In genomic region chr7:31036941-31037340, GRCh38 we compare ENCODE assay signal across 35 cellular contexts. TPM values are rescaled to one million over a fixed set of nuclear protein-coding genes. Genes with fewer than 3 reads are reported as not detected.
"Had no signal": no experiment of that assay in that cellular context is flagged by ENCODE, and none has a peak within 500 bp of the region (broad histone marks: within the 10 kb centered on the region; RNA-seq: fewer than 3 reads in every experiment).

No MANE protein-coding gene starts in this region.

- H3K4me3 Mint-ChIP-seq: activated CD4-positive, alpha-beta memory T cell treated with anti-CD3 and anti-CD28 coated beads for 36 hours; activated CD4-positive, alpha-beta T cell treated with anti-CD3 and anti-CD28 coated beads for 36 hours; activated CD4-positive, alpha-beta T cell treated with anti-CD3 and anti-CD28 coated beads, Interleukin-2, amount 10 ng/mL, durations not matched to agents 24 days and 14 days; activated CD8-positive, alpha-beta memory T cell treated with anti-CD3 and anti-CD28 coated beads, Interleukin-2, amount 10 ng/mL, durations not matched to agents 7 days and 5 days; activated CD8-positive, alpha-beta T cell treated with anti-CD3 and anti-CD28 coated beads, Interleukin-2, amount 10 ng/mL, durations not matched to agents 7 days and 5 days; activated naive CD8-positive, alpha-beta T cell; activated T-cell treated with anti-CD3 and anti-CD28 coated beads, Interleukin-2, amount 50 U/mL, for 24 hours; activated T-cell treated with anti-CD3 and anti-CD28 coated beads, Interleukin-2, amount 50 U/mL, for 72 hours; T-helper 17 cell had no signal

- DNase-seq: activated CD4-positive, alpha-beta memory T cell treated with anti-CD3 and anti-CD28 coated beads for 36 hours; activated CD4-positive, alpha-beta T cell treated with anti-CD3 and anti-CD28 coated beads for 36 hours; activated CD4-positive, alpha-beta T cell treated with anti-CD3 and anti-CD28 coated beads, Interleukin-2, amount 10 ng/mL, durations not matched to agents 24 days and 14 days; activated CD4-positive, CD25-positive, alpha-beta regulatory T cell; activated CD4-positive, CD25-positive, alpha-beta regulatory T cell treated with anti-CD3 and anti-CD28 coated beads, Interleukin-2, amount 50 U/mL, for 72 hours; activated CD8-positive, alpha-beta memory T cell treated with anti-CD3 and anti-CD28 coated beads, Interleukin-2, amount 10 ng/mL, durations not matched to agents 7 days and 5 days; activated CD8-positive, alpha-beta memory T cell treated with anti-CD3 and anti-CD28 coated beads, Interleukin-2, amount 50 U/mL, for 48 hours; activated CD8-positive, alpha-beta T cell treated with anti-CD3 and anti-CD28 coated beads, Interleukin-2, amount 10 ng/mL, durations not matched to agents 7 days and 5 days; activated effector memory CD4-positive, alpha-beta T cell treated with Interleukin-2 at 50 U/mL for 16 hours; activated gamma-delta T cell treated with Interleukin-2 at 50 U/mL for 16 hours; activated naive CD4-positive, alpha-beta T cell treated with anti-CD3 and anti-CD28 coated beads, Interleukin-2, amount 50 U/mL, for 16 hours; activated naive CD4-positive, alpha-beta T cell treated with Interleukin-2 at 50 U/mL for 16 hours; activated T-cell treated with anti-CD3 and anti-CD28 coated beads for 4 hours; activated T-cell treated with anti-CD3 and anti-CD28 coated beads, Interleukin-2, amount 50 U/mL, for 24 hours; activated T-cell treated with anti-CD3 and anti-CD28 coated beads, Interleukin-2, amount 50 U/mL, for 72 hours; amniotic stem cell; brain microvascular endothelial cell; colonic mucosa; effector CD8-positive, alpha-beta T cell; esophagus squamous epithelium; foreskin melanocyte; heart right ventricle; T-helper 1 cell; T-helper 17 cell had no signal

- H3K4me3 ChIP-seq: colonic mucosa, esophagus squamous epithelium, gastroesophageal sphincter, heart right ventricle had no signal

- H3K36me3 Mint-ChIP-seq: activated CD4-positive, alpha-beta memory T cell treated with anti-CD3 and anti-CD28 coated beads for 36 hours; activated CD8-positive, alpha-beta memory T cell treated with anti-CD3 and anti-CD28 coated beads, Interleukin-2, amount 10 ng/mL, durations not matched to agents 7 days and 5 days; activated naive CD8-positive, alpha-beta T cell had no signal

- H3K36me3 ChIP-seq: brain microvascular endothelial cell, colonic mucosa, esophagus squamous epithelium, gastroesophageal sphincter, heart right ventricle had no signal

- H3K4me1 ChIP-seq: colonic mucosa, esophagus squamous epithelium, gastroesophageal sphincter, heart right ventricle had no signal

- H3K27me3 ChIP-seq: brain microvascular endothelial cell, colonic mucosa had no signal

- H3K4me1 Mint-ChIP-seq: activated CD4-positive, alpha-beta T cell treated with anti-CD3 and anti-CD28 coated beads for 36 hours; activated CD4-positive, alpha-beta T cell treated with anti-CD3 and anti-CD28 coated beads, Interleukin-2, amount 10 ng/mL, durations not matched to agents 24 days and 14 days; activated CD8-positive, alpha-beta memory T cell treated with anti-CD3 and anti-CD28 coated beads, Interleukin-2, amount 10 ng/mL, durations not matched to agents 7 days and 5 days; T-helper 17 cell had no signal

- H3K27ac ChIP-seq: brain microvascular endothelial cell, colonic mucosa, epithelial cell of prostate, esophagus squamous epithelium, gastroesophageal sphincter, heart right ventricle had no signal

- H3K9me3 Mint-ChIP-seq: activated CD4-positive, alpha-beta memory T cell treated with anti-CD3 and anti-CD28 coated beads for 36 hours; activated CD4-positive, alpha-beta T cell treated with anti-CD3 and anti-CD28 coated beads, Interleukin-2, amount 10 ng/mL, durations not matched to agents 24 days and 14 days; activated T-cell treated with anti-CD3 and anti-CD28 coated beads, Interleukin-2, amount 50 U/mL, for 24 hours had no signal

- H3K9me3 ChIP-seq: colonic mucosa, esophagus squamous epithelium, gastroesophageal sphincter, heart right ventricle had no signal

- FAIRE-seq: astrocyte, endometrium, endothelial cell of umbilical vein had no signal

- H3K27ac Mint-ChIP-seq: activated CD4-positive, alpha-beta memory T cell treated with anti-CD3 and anti-CD28 coated beads for 36 hours; activated CD4-positive, alpha-beta T cell treated with anti-CD3 and anti-CD28 coated beads for 36 hours; activated CD4-positive, alpha-beta T cell treated with anti-CD3 and anti-CD28 coated beads, Interleukin-2, amount 10 ng/mL, durations not matched to agents 24 days and 14 days; activated CD8-positive, alpha-beta memory T cell treated with anti-CD3 and anti-CD28 coated beads, Interleukin-2, amount 10 ng/mL, durations not matched to agents 7 days and 5 days; activated CD8-positive, alpha-beta T cell treated with anti-CD3 and anti-CD28 coated beads, Interleukin-2, amount 10 ng/mL, durations not matched to agents 7 days and 5 days; activated naive CD8-positive, alpha-beta T cell; activated T-cell treated with anti-CD3 and anti-CD28 coated beads, Interleukin-2, amount 50 U/mL, for 24 hours; activated T-cell treated with anti-CD3 and anti-CD28 coated beads, Interleukin-2, amount 50 U/mL, for 72 hours; T-helper 17 cell had no signal

RNA-seq across cellular contexts. Expression of gene ADCYAP1R1, which starts 15.2 kb away (rescaled TPM):
- total RNA-seq: activated CD4-positive, alpha-beta memory T cell treated with anti-CD3 and anti-CD28 coated beads for 36 hours; activated CD4-positive, alpha-beta T cell treated with anti-CD3 and anti-CD28 coated beads for 36 hours; activated CD4-positive, alpha-beta T cell treated with anti-CD3 and anti-CD28 coated beads, Interleukin-2, amount 10 ng/mL, durations not matched to agents 24 days and 14 days; activated CD8-positive, alpha-beta memory T cell treated with anti-CD3 and anti-CD28 coated beads for 36 hours; activated CD8-positive, alpha-beta memory T cell treated with anti-CD3 and anti-CD28 coated beads, Interleukin-2, amount 10 ng/mL, durations not matched to agents 7 days and 5 days; activated CD8-positive, alpha-beta T cell treated with anti-CD3 and anti-CD28 coated beads, Interleukin-2, amount 10 ng/mL, durations not matched to agents 7 days and 5 days; chondrocyte; endothelial cell of umbilical vein; fibroblast of lung; fibroblast of villous mesenchyme; glomerular endothelial cell; T-helper 17 cell had no signal
- polyA plus RNA-seq: fibroblast of lung had no signal
